ENCODE assay signal across 8 cellular contexts in genomic region chr16:47141773-47142468, GRCh38. TPM values are rescaled to one million over a fixed set of nuclear protein-coding genes. Genes with fewer than 3 reads are reported as not detected.
DNase-seq lines count a peak whose midpoint lies in the region; ATAC-seq, FAIRE-seq and TF ChIP-seq lines count a peak whose summit lies in the region.

No MANE protein-coding gene starts in this region.

- H3K79me2 ChIP-seq in SU-DHL-6 (ENCODE audit: insufficient read depth, low read length): peaks cover 63% of the 10 kb centered on the region

- H3K4me3 ChIP-seq in SU-DHL-6 (ENCODE audit: insufficient read depth, low read length, poor library complexity, severe bottlenecking): peak overlapping the region; percentile 95
- peak overlapping the region in 11 of 12 donors; percentile 44 to 74 (median 61) for H3K4me3 ChIP-seq in heart left ventricle
- peak overlapping the region; percentile 28 to 42 for H3K4me3 ChIP-seq in prostate gland

- peaks cover 28% of the 10 kb centered on the region for H3K4me1 Mint-ChIP-seq in activated naive CD8-positive, alpha-beta T cell treated with anti-CD3 and anti-CD28 coated beads, Interleukin-2, amount 50 U/mL, for 24 hours

- peaks cover 35% of the 10 kb centered on the region for H3K27me3 Mint-ChIP-seq in activated naive CD8-positive, alpha-beta T cell treated with anti-CD3 and anti-CD28 coated beads, Interleukin-2, amount 50 U/mL, for 24 hours

- H3K27me3 ChIP-seq in SU-DHL-6 (ENCODE audit: low read length) (no peaks in the 10 kb centered on the region), heart left ventricle (peaks cover 0 to 4% (median 0%) of the 10 kb centered on the region in 9 donors), prostate gland (replicated peaks; ENCODE audit: insufficient read depth) (no peaks in the 10 kb centered on the region)

- DNase-seq in NCI-H1092 treated with DMSO at 0.1 percent for 48 hours (lab: John Stamatoyannopoulos, UW) (peak; percentile 94), heart left ventricle (peak; percentile 75 to 87 (median 81)), prostate gland (ENCODE audit: low spot score) (peak; percentile 70), urothelium cell line (ENCODE audit: low spot score) (peak; percentile 57)
- peak; percentile 78 for DNase-seq in activated naive CD8-positive, alpha-beta T cell treated with anti-CD3 and anti-CD28 coated beads, Interleukin-2, amount 50 U/mL, for 24 hours

- peak overlapping the region; percentile 46 for H3K27ac Mint-ChIP-seq in activated naive CD8-positive, alpha-beta T cell treated with anti-CD3 and anti-CD28 coated beads, Interleukin-2, amount 50 U/mL, for 24 hours

- peaks cover 9% of the 10 kb centered on the region for H3F3A ChIP-seq in SU-DHL-6 (ENCODE audit: insufficient read depth)

- no peaks in the 10 kb centered on the region for H3K9me2 ChIP-seq in SU-DHL-6 (replicated peaks; ENCODE audit: insufficient read depth, low read length)

- no peak for FAIRE-seq in urothelium cell line (lab: Jason Lieb, UNC)

- TF ChIP-seq POLR2A in heart left ventricle (IDR thresholded peaks at IDR 0.05) (no peak), prostate gland (IDR thresholded peaks at IDR 0.05) (no peak)

- WGBS in heart left ventricle, 4 donors: 1 to 2% (median 1%) methylated on average over 26 of the region's 26 CpGs
- 2% methylated on average over 26 of the region's 26 CpGs for WGBS in prostate gland

- ATAC-seq in HG02623 (IDR thresholded peaks at IDR 0.05; ENCODE audit: unreplicated experiment): peak; percentile 38
- ATAC-seq in activated naive CD8-positive, alpha-beta T cell treated with anti-CD3 and anti-CD28 coated beads, Interleukin-2, amount 50 U/mL, for 24 hours: peak; percentile 79
- ATAC-seq in heart left ventricle: peak; percentile 86 to 95 (median 90)

- H3K4me1 ChIP-seq in heart left ventricle (peaks cover 0 to 27% (median 3%) of the 10 kb centered on the region in 12 donors), prostate gland (replicated peaks) (peaks cover 4% of the 10 kb centered on the region)

- H4K20me1 ChIP-seq in SU-DHL-6 (ENCODE audit: low read depth, low read length): peaks cover 24% of the 10 kb centered on the region

- no peaks in the 10 kb centered on the region for H3K9me3 ChIP-seq in SU-DHL-6 (ENCODE audit: insufficient read depth, low read length)
- H3K9me3 ChIP-seq in heart left ventricle: no peaks in the 10 kb centered on the region
- no peaks in the 10 kb centered on the region for H3K9me3 ChIP-seq in prostate gland

- H3K36me3 ChIP-seq in SU-DHL-6 (ENCODE audit: low read length) (peaks cover 6% of the 10 kb centered on the region; the same call in 1 of the 2 replicates), heart left ventricle (no peaks in the 10 kb centered on the region), prostate gland (no peaks in the 10 kb centered on the region)

- peak; percentile 97 for TF ChIP-seq CTCF in GM12873 (IDR thresholded peaks at IDR 0.05; ENCODE audit: insufficient read depth, low read depth, low read length, missing control alignments)
- TF ChIP-seq CTCF in SU-DHL-6 (IDR thresholded peaks at IDR 0.05; ENCODE audit: insufficient read depth, low read length, poor library complexity, severe bottlenecking): peak; percentile 93
- peak; percentile 80 to 96 (median 90) for TF ChIP-seq CTCF in heart left ventricle (IDR thresholded peaks at IDR 0.05)
- peak in 3 of 4 experiments; percentile 68 to 80 (median 74) for TF ChIP-seq CTCF in prostate gland (IDR thresholded peaks at IDR 0.05)

- H3K4me3 Mint-ChIP-seq in activated naive CD8-positive, alpha-beta T cell treated with anti-CD3 and anti-CD28 coated beads, Interleukin-2, amount 50 U/mL, for 24 hours: peak overlapping the region; percentile 79

- H3K9ac ChIP-seq in SU-DHL-6 (ENCODE audit: low read length): peak overlapping the region; percentile 88

- no peaks in the 10 kb centered on the region for H3K36me3 Mint-ChIP-seq in activated naive CD8-positive, alpha-beta T cell treated with anti-CD3 and anti-CD28 coated beads, Interleukin-2, amount 50 U/mL, for 24 hours (ENCODE audit: low read depth)

- H3K27ac ChIP-seq in SU-DHL-6 (ENCODE audit: low read depth, low read length): peak overlapping the region; percentile 81
- H3K27ac ChIP-seq in heart left ventricle: peak overlapping the region in 2 of 12 donors; percentile 60 to 67
- H3K27ac ChIP-seq in prostate gland: no peak overlapping the region

- no peak overlapping the region for H2AFZ ChIP-seq in SU-DHL-6 (ENCODE audit: low read depth, low read length, severe bottlenecking)

- H3K4me2 ChIP-seq in SU-DHL-6 (ENCODE audit: low read depth, low read length, poor library complexity, severe bottlenecking): peak overlapping the region; percentile 83

- intact Hi-C loops in heart left ventricle (cut with DNase I) (loop anchor here (1.0 to 10.0 kb wide), 15 partner anchors 100 to 1473 kb away; partner anchors contain the start of genes ABCC12 (in 4 of the 10), DNAJA2 (in 1 of the 10), ITFG1 (in 1 of the 10) and N4BP1 (in 1 of the 10)), prostate gland (cut with DNase I) (loop anchor here (2.0 to 10.0 kb wide), 4 partner anchors 105 to 1015 kb away; partner anchors contain the start of genes ABCC12, ITFG1 and PHKB)

- H3K9me3 Mint-ChIP-seq in activated naive CD8-positive, alpha-beta T cell treated with anti-CD3 and anti-CD28 coated beads, Interleukin-2, amount 50 U/mL, for 24 hours: no peaks in the 10 kb centered on the region

RNA-seq across cellular contexts. Expression of gene NETO2, which starts 1.8 kb away (rescaled TPM):
- 1 to 10 TPM; 1.2 to 7.0 (median 2.3) TPM for total RNA-seq in heart left ventricle
- 1 to 10 TPM; 1.0 to 7.8 TPM for polyA plus RNA-seq in heart left ventricle
- 10 to 100 TPM in 1 of 2 donors, under 1 TPM in 1; 0.73 to 14.3 TPM for total RNA-seq in prostate gland

Comparison
In these comparisons a context has a peak if more than half of its experiments do, and no peak if none do; other contexts are left out.
1. ATAC-seq: peak in every context shown above with its lines; median percentile 90 in heart left ventricle; 79 in activated naive CD8-positive, alpha-beta T cell treated with anti-CD3 and anti-CD28 coated beads, Interleukin-2, amount 50 U/mL, for 24 hours; 38 in HG02623.
2. H3K4me3 ChIP-seq: peak in every context shown above with its lines; median percentile 95 in SU-DHL-6; 61 in heart left ventricle; 35 in prostate gland.